ENCODE assay signal across 8 cellular contexts in genomic region chr3:4776980-4777581, GRCh38.
DNase-seq lines count a peak whose midpoint lies in the region; ATAC-seq and TF ChIP-seq lines count a peak whose summit lies in the region.

No MANE protein-coding gene starts in this region.

- intact Hi-C loops in thyroid gland (cut with DNase I), result no loop called here

- TF ChIP-seq CTCF in GM12864 (IDR thresholded peaks at IDR 0.05; ENCODE audit: low read depth, low read length, missing control alignments) (no peak), tibial nerve (IDR thresholded peaks at IDR 0.05) (no peak), thyroid gland (IDR thresholded peaks at IDR 0.05) (no peak)

- 24 to 31% methylated on average over 5 of the region's 5 CpGs for WGBS in esophagus, 2 donors
- 41 to 42% methylated on average over 5 of the region's 5 CpGs for WGBS in tibial nerve, 2 donors
- WGBS in thyroid gland, 2 donors, result 77 to 80% methylated on average over 5 of the region's 5 CpGs

- H3K27ac ChIP-seq in esophagus (ENCODE audit: low read depth in 2 of 2, low read length in 1 of 2), result peak overlapping the region; percentile 87
- peak overlapping the region in 3 of 4 donors; percentile 37 to 72 (median 63) for H3K27ac ChIP-seq in tibial nerve
- H3K27ac ChIP-seq in thyroid gland, result no peak overlapping the region

- no peaks in the 10 kb centered on the region for H3K27me3 ChIP-seq in esophagus (ENCODE audit: control insufficient read depth in 1 of 2, insufficient read depth in 2 of 2, low read length in 2 of 2)
- H3K27me3 ChIP-seq in tibial nerve, result no peaks in the 10 kb centered on the region
- no peaks in the 10 kb centered on the region for H3K27me3 ChIP-seq in H7 (ENCODE audit: control insufficient read depth, insufficient read depth, low read length)
- H3K27me3 ChIP-seq in thyroid gland, result no peaks in the 10 kb centered on the region

- TF ChIP-seq POLR2A in tibial nerve (IDR thresholded peaks at IDR 0.05) (no peak), thyroid gland (IDR thresholded peaks at IDR 0.05) (no peak)

- H3K4me3 ChIP-seq in GM12864 (ENCODE audit: low read depth, low read length) (no peak overlapping the region), esophagus (ENCODE audit: low read depth in 1 of 2, low read length in 2 of 2) (no peak overlapping the region), tibial nerve (no peak overlapping the region), H7 (ENCODE audit: insufficient read depth, low read depth, low read length) (no peak overlapping the region), thyroid gland (replicated peaks in 1 of 3) (no peak overlapping the region)

- ATAC-seq in GM21381 (IDR thresholded peaks at IDR 0.05; ENCODE audit: unreplicated experiment), result peak; percentile 88
- peak; percentile 95 for ATAC-seq in HG03575 (IDR thresholded peaks at IDR 0.05; ENCODE audit: extremely low read depth, insufficient number of reproducible peaks, low FRiP score, unreplicated experiment)

- DNase-seq in GM12864 (ENCODE audit: low read depth) (peak; percentile 74), tibial nerve (ENCODE audit: low spot score in 2 of 2) (peak in 1 of 2 donors; percentile 44), SKM-1 (lab: John Stamatoyannopoulos, UW; ENCODE audit: unreplicated experiment) (no peak), H7 (no peak), thyroid gland (no peak)

- H3K4me1 ChIP-seq in esophagus (ENCODE audit: control insufficient read depth in 2 of 2, insufficient read depth in 2 of 2, low read length in 1 of 2), result peaks cover 3 to 14% of the 10 kb centered on the region in 2 donors
- peaks cover 0 to 34% (median 14%) of the 10 kb centered on the region in 4 donors for H3K4me1 ChIP-seq in tibial nerve
- peaks cover 0 to 8% of the 10 kb centered on the region in 2 donors for H3K4me1 ChIP-seq in thyroid gland

- H3K9me3 ChIP-seq in esophagus (ENCODE audit: control insufficient read depth in 2 of 2, insufficient read depth in 1 of 2, low read depth in 1 of 2, low read length in 1 of 2), result no peaks in the 10 kb centered on the region
- H3K9me3 ChIP-seq in tibial nerve, result no peaks in the 10 kb centered on the region
- H3K9me3 ChIP-seq in thyroid gland, result no peaks in the 10 kb centered on the region

- H3K36me3 ChIP-seq in esophagus (ENCODE audit: control insufficient read depth in 2 of 2, insufficient read depth in 2 of 2, low read length in 1 of 2), result no peaks in the 10 kb centered on the region
- no peaks in the 10 kb centered on the region for H3K36me3 ChIP-seq in tibial nerve
- no peaks in the 10 kb centered on the region for H3K36me3 ChIP-seq in H7 (replicated peaks; ENCODE audit: control insufficient read depth, insufficient read depth, low read length)
- H3K36me3 ChIP-seq in thyroid gland, result no peaks in the 10 kb centered on the region

- TF ChIP-seq EP300 in tibial nerve (IDR thresholded peaks at IDR 0.05), result peak in 1 of 2 donors; percentile 83

Comparison
In these comparisons a context has a peak if more than half of its experiments do, and no peak if none do; other contexts are left out.
1. H3K27ac ChIP-seq: peak in esophagus (2 of 2) and tibial nerve (3 of 4); none in thyroid gland (0 of 3).